Comparison of ENCODE assay signal across 14 cellular contexts in the genomic region with DNA sequence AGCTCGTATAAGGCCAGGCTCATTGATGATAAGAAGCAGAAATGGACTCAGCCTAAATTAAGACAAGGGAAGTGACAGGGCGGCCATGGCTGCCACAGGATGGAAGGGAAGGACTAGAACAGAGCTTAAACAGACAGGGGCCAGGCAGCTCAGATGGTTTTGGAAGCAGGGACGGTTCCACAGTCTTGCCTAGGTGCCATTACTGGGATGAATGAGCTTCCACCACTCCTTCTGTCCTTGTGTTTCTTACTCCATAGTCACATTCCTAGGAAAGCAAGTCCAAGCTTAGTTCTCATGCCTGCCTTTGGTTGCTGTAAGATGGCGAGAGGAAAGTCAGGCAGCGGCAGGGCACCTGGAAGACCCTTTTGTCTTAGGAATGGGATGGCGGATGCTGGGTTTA. TPM values are rescaled to one million over a fixed set of nuclear protein-coding genes. Genes with fewer than 3 reads are reported as not detected.
DNase-seq lines count a peak whose midpoint lies in the region; ATAC-seq and TF ChIP-seq lines count a peak whose summit lies in the region.
"Had no signal": no experiment of that assay in that cellular context is flagged by ENCODE, and none has a peak within 500 bp of the region (broad histone marks: within the 10 kb centered on the region; RNA-seq: fewer than 3 reads in every experiment).

No MANE protein-coding gene starts in this region.

- TF ChIP-seq POLR2A in body of pancreas (IDR thresholded peaks at IDR 0.05) (no peak), transverse colon (IDR thresholded peaks at IDR 0.05) (no peak)

- peak overlapping the region; percentile 51 for H3K27ac Mint-ChIP-seq in activated naive CD8-positive, alpha-beta T cell treated with anti-CD3 and anti-CD28 coated beads, Interleukin-2, amount 10 ng/mL, durations not matched to agents 7 days and 5 days
- no peak overlapping the region for H3K27ac Mint-ChIP-seq in activated naive CD8-positive, alpha-beta T cell treated with anti-CD3 and anti-CD28 coated beads, Interleukin-2, amount 50 U/mL, for 24 hours

- peaks cover 47% of the 10 kb centered on the region for H3K4me1 Mint-ChIP-seq in activated naive CD8-positive, alpha-beta T cell treated with anti-CD3 and anti-CD28 coated beads, Interleukin-2, amount 10 ng/mL, durations not matched to agents 7 days and 5 days
- peaks cover 48% of the 10 kb centered on the region for H3K4me1 Mint-ChIP-seq in activated naive CD8-positive, alpha-beta T cell treated with anti-CD3 and anti-CD28 coated beads, Interleukin-2, amount 50 U/mL, for 24 hours

- in situ Hi-C loops in transverse colon (cut with MboI; ENCODE audit: low pct_ligation_motif_present in 1 of 4, low pct_unique_long_range_greater_than_20kb in 1 of 4, low sequenced_read_pairs in 3 of 4), result no loop called here

- H3K9ac ChIP-seq in mucosa of rectum (ENCODE audit: low read depth in 1 of 2, low read length in 2 of 2), result no peak overlapping the region

- H3K4me3 Mint-ChIP-seq in activated naive CD8-positive, alpha-beta T cell treated with anti-CD3 and anti-CD28 coated beads, Interleukin-2, amount 10 ng/mL, durations not matched to agents 7 days and 5 days, result no peak overlapping the region
- H3K4me3 Mint-ChIP-seq in activated naive CD8-positive, alpha-beta T cell treated with anti-CD3 and anti-CD28 coated beads, Interleukin-2, amount 50 U/mL, for 24 hours, result no peak overlapping the region
- H3K4me3 Mint-ChIP-seq: central memory CD8-positive, alpha-beta T cell; stimulated activated naive CD8-positive, alpha-beta T cell treated with anti-CD3 and anti-CD28 coated beads, Interleukin-15, amount 100 ng/mL, for 72 hours had no signal

- POLR2A ChIA-PET in activated naive CD8-positive, alpha-beta T cell treated with anti-CD3 and anti-CD28 coated beads, Interleukin-2, amount 10 ng/mL, durations not matched to agents 7 days and 5 days (lab: Charles Lee), result interaction anchor here (0.6 to 3.5 kb wide), 3 partner anchors 9 to 90 kb away, joined by 3 to 15 read pairs (median 3); a partner anchor contains a TSS

- no peak for DNase-seq in activated naive CD8-positive, alpha-beta T cell treated with anti-CD3 and anti-CD28 coated beads, Interleukin-2, amount 10 ng/mL, durations not matched to agents 7 days and 5 days
- no peak for DNase-seq in activated naive CD8-positive, alpha-beta T cell treated with anti-CD3 and anti-CD28 coated beads, Interleukin-2, amount 50 U/mL, for 24 hours
- DNase-seq in body of pancreas (no peak), transverse colon (no peak), SIG-M5 treated with dmso at 0.1 percent for 504 hours (lab: John Stamatoyannopoulos, UW; ENCODE audit: unreplicated experiment) (no peak)
- DNase-seq: NCI-H446; stimulated activated naive CD8-positive, alpha-beta T cell treated with anti-CD3 and anti-CD28 coated beads, Interleukin-15, amount 100 ng/mL, for 72 hours had no signal

- H3K36me3 ChIP-seq in body of pancreas (replicated peaks in 1 of 2; ENCODE audit: insufficient read depth in 1 of 2, low read depth in 2 of 2), result no peaks in the 10 kb centered on the region
- no peaks in the 10 kb centered on the region for H3K36me3 ChIP-seq in mucosa of rectum (ENCODE audit: control insufficient read depth in 2 of 2, insufficient read depth in 2 of 2, low read length in 2 of 2)
- H3K36me3 ChIP-seq in transverse colon, result no peaks in the 10 kb centered on the region
- H3K36me3 ChIP-seq: Peyer's patch had no signal

- no peaks in the 10 kb centered on the region for H3K36me3 Mint-ChIP-seq in activated naive CD8-positive, alpha-beta T cell treated with anti-CD3 and anti-CD28 coated beads, Interleukin-2, amount 10 ng/mL, durations not matched to agents 7 days and 5 days
- H3K36me3 Mint-ChIP-seq in activated naive CD8-positive, alpha-beta T cell treated with anti-CD3 and anti-CD28 coated beads, Interleukin-2, amount 50 U/mL, for 24 hours (ENCODE audit: low read depth), result no peaks in the 10 kb centered on the region

- intact Hi-C loops in body of pancreas (cut with DNase I), result no loop called here
- intact Hi-C loops in transverse colon (cut with DNase I; ENCODE audit: low total_unique reads), result no loop called here

- H3K4me1 ChIP-seq in body of pancreas (peaks cover 23% of the 10 kb centered on the region), mucosa of rectum (ENCODE audit: control insufficient read depth in 2 of 2, insufficient read depth in 2 of 2, low read length in 2 of 2) (peaks cover 5 to 7% of the 10 kb centered on the region in 2 donors), transverse colon (peaks cover 0 to 42% (median 6%) of the 10 kb centered on the region in 4 donors)

- H3K27me3 ChIP-seq in body of pancreas, result no peaks in the 10 kb centered on the region
- no peaks in the 10 kb centered on the region for H3K27me3 ChIP-seq in mucosa of rectum (ENCODE audit: control insufficient read depth in 2 of 2, insufficient read depth in 2 of 2, low read length in 2 of 2)
- H3K27me3 ChIP-seq in transverse colon, result no peaks in the 10 kb centered on the region
- H3K27me3 ChIP-seq: Peyer's patch had no signal

- H3K27ac ChIP-seq in body of pancreas (peak overlapping the region in 3 of 4 donors; percentile 15 to 74 (median 19)), mucosa of rectum (ENCODE audit: low read depth in 2 of 2, low read length in 2 of 2) (peak overlapping the region; percentile 19 to 47), transverse colon (peak overlapping the region; percentile 41 to 71 (median 54))

- WGBS in body of pancreas, 2 donors, result 78 to 88% methylated on average over 6 of the region's 6 CpGs
- WGBS in transverse colon (ENCODE audit: low coverage in 1 of 2), 2 donors, result 91% methylated on average over 5 to 6 of the region's 6 CpGs

- no peak for TF ChIP-seq EP300 in transverse colon (IDR thresholded peaks at IDR 0.05; ENCODE audit: low read depth)

- H3K4me3 ChIP-seq in body of pancreas (no peak overlapping the region), mucosa of rectum (ENCODE audit: low read length in 2 of 2) (no peak overlapping the region), transverse colon (no peak overlapping the region)
- H3K4me3 ChIP-seq: Peyer's patch had no signal

- H3K9me3 ChIP-seq in body of pancreas (no peaks in the 10 kb centered on the region), mucosa of rectum (ENCODE audit: control insufficient read depth in 2 of 2, low read length in 2 of 2) (no peaks in the 10 kb centered on the region), transverse colon (no peaks in the 10 kb centered on the region)
- H3K9me3 ChIP-seq: Peyer's patch had no signal

- no peaks in the 10 kb centered on the region for H3K9me3 Mint-ChIP-seq in activated naive CD8-positive, alpha-beta T cell treated with anti-CD3 and anti-CD28 coated beads, Interleukin-2, amount 10 ng/mL, durations not matched to agents 7 days and 5 days
- no peaks in the 10 kb centered on the region for H3K9me3 Mint-ChIP-seq in activated naive CD8-positive, alpha-beta T cell treated with anti-CD3 and anti-CD28 coated beads, Interleukin-2, amount 50 U/mL, for 24 hours
- H3K9me3 Mint-ChIP-seq: central memory CD8-positive, alpha-beta T cell; stimulated activated naive CD8-positive, alpha-beta T cell treated with anti-CD3 and anti-CD28 coated beads, Interleukin-15, amount 100 ng/mL, for 72 hours had no signal

- TF ChIP-seq CTCF in body of pancreas (IDR thresholded peaks at IDR 0.05), result no peak
- no peak for TF ChIP-seq CTCF in transverse colon (IDR thresholded peaks at IDR 0.05)

- peaks cover 17% of the 10 kb centered on the region for H3K27me3 Mint-ChIP-seq in activated naive CD8-positive, alpha-beta T cell treated with anti-CD3 and anti-CD28 coated beads, Interleukin-2, amount 10 ng/mL, durations not matched to agents 7 days and 5 days
- H3K27me3 Mint-ChIP-seq in activated naive CD8-positive, alpha-beta T cell treated with anti-CD3 and anti-CD28 coated beads, Interleukin-2, amount 50 U/mL, for 24 hours, result peaks cover 16% of the 10 kb centered on the region
- H3K27me3 Mint-ChIP-seq: central memory CD8-positive, alpha-beta T cell had no signal

- ATAC-seq in activated naive CD8-positive, alpha-beta T cell treated with anti-CD3 and anti-CD28 coated beads, Interleukin-2, amount 10 ng/mL, durations not matched to agents 7 days and 5 days (ENCODE audit: low read depth), result no peak
- no peak for ATAC-seq in activated naive CD8-positive, alpha-beta T cell treated with anti-CD3 and anti-CD28 coated beads, Interleukin-2, amount 50 U/mL, for 24 hours
- no peak for ATAC-seq in body of pancreas
- ATAC-seq in GM18858 (IDR thresholded peaks at IDR 0.05; ENCODE audit: unreplicated experiment), result no peak
- ATAC-seq in HG02840 (IDR thresholded peaks at IDR 0.05; ENCODE audit: low FRiP score, unreplicated experiment), result no peak
- ATAC-seq: stimulated activated naive CD8-positive, alpha-beta T cell treated with anti-CD3 and anti-CD28 coated beads, Interleukin-15, amount 100 ng/mL, for 72 hours had no signal

RNA-seq across cellular contexts. Expression of a gene that starts 11.9 kb away (rescaled TPM):
- 10 to 100 TPM; 22.0 to 27.5 TPM for total RNA-seq in activated naive CD8-positive, alpha-beta T cell treated with anti-CD3 and anti-CD28 coated beads, Interleukin-2, amount 10 ng/mL, durations not matched to agents 7 days and 5 days
- total RNA-seq in body of pancreas (1 to 10 TPM in 1 of 2 donors, not detected in 1; 5.6 TPM), transverse colon (10 to 100 TPM in 1 of 4 donors, 1 to 10 TPM in 1, not detected in 2; 5.2 to 11.7 TPM)
- total RNA-seq: Daoy, kidney epithelial cell had no signal

RNA-seq across cellular contexts. Expression of a gene that starts 38.1 kb away (rescaled TPM):
- total RNA-seq in activated naive CD8-positive, alpha-beta T cell treated with anti-CD3 and anti-CD28 coated beads, Interleukin-2, amount 10 ng/mL, durations not matched to agents 7 days and 5 days, result not detected
- not detected for total RNA-seq in body of pancreas
- total RNA-seq in transverse colon, result not detected
- total RNA-seq: Daoy, kidney epithelial cell had no signal

RNA-seq across cellular contexts. Expression of a gene that starts 47.7 kb away (rescaled TPM):
- total RNA-seq in activated naive CD8-positive, alpha-beta T cell treated with anti-CD3 and anti-CD28 coated beads, Interleukin-2, amount 10 ng/mL, durations not matched to agents 7 days and 5 days, result not detected
- total RNA-seq in body of pancreas (10 to 100 TPM; 12.9 to 14.5 TPM), transverse colon (10 to 100 TPM in 3 of 4 donors, 1 to 10 TPM in 1; 7.4 to 32.6 (median 14.4) TPM)

Comparison
In these comparisons a context has a peak if more than half of its experiments do, and no peak if none do; other contexts are left out.
1. RNA of a gene that starts 47.7 kb away (total RNA-seq): 7.4 to 32.6 TPM in transverse colon and 12.9 to 14.5 TPM in body of pancreas; not detected in activated naive CD8-positive, alpha-beta T cell treated with anti-CD3 and anti-CD28 coated beads, Interleukin-2, amount 10 ng/mL, durations not matched to agents 7 days and 5 days; every median in the first group is over 4 times any median in the second.
2. Peak in every context shown above with its lines, with median percentiles within 50 percentile points of each other: H3K27ac ChIP-seq.